Comparison of ENCODE assay signal across 14 cellular contexts in genomic region chr2:567865-568638, GRCh38.
DNase-seq lines count a peak whose midpoint lies in the region; ATAC-seq, FAIRE-seq and TF ChIP-seq lines count a peak whose summit lies in the region.
"Had no signal": no experiment of that assay in that cellular context is flagged by ENCODE, and none has a peak within 500 bp of the region (broad histone marks: within the 10 kb centered on the region; RNA-seq: fewer than 3 reads in every experiment).

No MANE protein-coding gene starts in this region.

- H3K4me3 ChIP-seq in AG09309 (ENCODE audit: control insufficient read depth, low read depth, low read length) = peak overlapping the region; percentile 31
- H3K4me3 ChIP-seq in Panc1 (ENCODE audit: low read depth in 2 of 2, low read length in 2 of 2) = peak overlapping the region in 1 of 2 experiments; percentile 17; a peak in 2 of 4 replicates
- peak overlapping the region; percentile 12 for H3K4me3 ChIP-seq in fibroblast of pulmonary artery (replicated peaks; ENCODE audit: low read depth, low read length)
- no peak overlapping the region for H3K4me3 ChIP-seq in pancreas
- H3K4me3 ChIP-seq: right lobe of liver had no signal

- H3K14ac ChIP-seq in H9 (ENCODE audit: insufficient read depth, low read length) = no peak overlapping the region

- peaks cover 3 to 6% of the 10 kb centered on the region in 2 experiments; a peak in 4 of 5 replicates for H3K9me3 Mint-ChIP-seq in H9

- H3K27me3 Mint-ChIP-seq in H9 (ENCODE audit: low read depth) = peaks cover 40% of the 10 kb centered on the region

- ATAC-seq in Panc1 (peak; percentile 72), pancreas (peak in 3 of 4 donors; percentile 44 to 60 (median 60))
- ATAC-seq: stimulated activated memory B cell treated with anti-CD40 and anti-IgM and Interleukin-4, amounts not matched to agents 10 μg/mL and 1 μg/mL and 100 μg/mL, for 72 hours had no signal

- TF ChIP-seq CTCF in AG09309 (IDR thresholded peaks at IDR 0.05; ENCODE audit: control insufficient read depth, insufficient read depth, low read depth, low read length, missing control alignments) (no peak), Panc1 (IDR thresholded peaks at IDR 0.05) (no peak), fibroblast of pulmonary artery (IDR thresholded peaks at IDR 0.05; ENCODE audit: low read length, missing control alignments) (no peak), pancreas (IDR thresholded peaks at IDR 0.05) (no peak), H9 (conservative IDR thresholded peaks at IDR 0.05) (no peak)

- H3K9me3 ChIP-seq in Panc1 (ENCODE audit: control insufficient read depth, insufficient read depth, low read depth, low read length) (no peaks in the 10 kb centered on the region), pancreas (no peaks in the 10 kb centered on the region), H9 (ENCODE audit: control insufficient read depth, low read depth, low read length) (no peaks in the 10 kb centered on the region)
- H3K9me3 ChIP-seq: right lobe of liver had no signal

- H3K23ac ChIP-seq in H9 (ENCODE audit: insufficient read length, low read depth, low read length) = no peak overlapping the region

- H2BK12ac ChIP-seq in H9 (ENCODE audit: insufficient read length, low read depth, low read length) = no peak overlapping the region

- no TSS peak for BruUV-seq in Panc1 (replicated peaks; lab: Mats Ljungman, UMichigan)

- H3K79me2 ChIP-seq in H9 (ENCODE audit: insufficient read depth, low read length) = no peaks in the 10 kb centered on the region

- no peak overlapping the region for H4K8ac ChIP-seq in H9 (replicated peaks; ENCODE audit: insufficient read length, low read depth, low read length)

- H3K27me3 ChIP-seq in Panc1 (ENCODE audit: control insufficient read depth, insufficient read depth, low read length) (peaks cover 2% of the 10 kb centered on the region; the same call in 1 of the 2 replicates), pancreas (no peaks in the 10 kb centered on the region), H9 (ENCODE audit: insufficient read depth, low read length) (peaks cover 3% of the 10 kb centered on the region; the same call in 1 of the 2 replicates)
- H3K27me3 ChIP-seq: right lobe of liver had no signal

- no peaks in the 10 kb centered on the region for H4K20me1 ChIP-seq in H9 (ENCODE audit: control insufficient read depth, insufficient read depth, insufficient read length)

- intact Hi-C loops in Panc1 (cut with micrococcal nuclease; ENCODE audit: unreplicated experiment) = no loop called here
- intact Hi-C loops in pancreas (cut with DNase I) = no loop called here

- H2BK20ac ChIP-seq in H9 (ENCODE audit: low read depth, low read length, poor library complexity, severe bottlenecking) = no peak overlapping the region

- no peak overlapping the region for H4K5ac ChIP-seq in H9 (ENCODE audit: insufficient read length, low read depth, low read length)

- DNase-seq in AG09309 (ENCODE audit: low read depth) = peak; percentile 50
- DNase-seq in Panc1 (ENCODE audit: low read depth, low spot score) = peak; percentile 41
- DNase-seq in fibroblast of pulmonary artery (ENCODE audit: low read depth) = peak; percentile 31
- DNase-seq in pancreas = no peak
- DNase-seq in DMS 273 (lab: John Stamatoyannopoulos, UW; ENCODE audit: unreplicated experiment) = no peak
- no peak for DNase-seq in NCI-H1092 treated with DMSO at 0.1 percent for 48 hours (lab: John Stamatoyannopoulos, UW)
- no peak for DNase-seq in H9
- no peak for DNase-seq in activated T-cell treated with anti-CD3 and anti-CD28 coated beads for 4 hours
- DNase-seq: CD4-positive, CD25-positive, alpha-beta regulatory T cell; immature natural killer cell; NCI-H2107; right lobe of liver had no signal

- no peak overlapping the region for H3K9ac ChIP-seq in H9 (ENCODE audit: extremely low read depth, insufficient read length, low read length)

- in situ Hi-C loops in Panc1 (cut with HindIII; ENCODE audit: low pct_unique_long_range_greater_than_20kb, low sequenced_read_pairs) = no loop called here

- no peaks in the 10 kb centered on the region for H3K4me1 Mint-ChIP-seq in H9
- H3K4me1 Mint-ChIP-seq: CD4-positive, CD25-positive, alpha-beta regulatory T cell; immature natural killer cell; stimulated activated memory B cell treated with anti-CD40 and anti-IgM and Interleukin-4, amounts not matched to agents 10 μg/mL and 1 μg/mL and 100 μg/mL, for 72 hours had no signal

- H3K27ac ChIP-seq in Panc1 (ENCODE audit: low read length) (no peak overlapping the region), pancreas (no peak overlapping the region), H9 (ENCODE audit: insufficient read length, low read depth, low read length) (no peak overlapping the region)
- H3K27ac ChIP-seq: HL-60, right lobe of liver had no signal

- H3K36me3 Mint-ChIP-seq in H9 (ENCODE audit: insufficient read depth in 1 of 3, low read depth in 3 of 3) = no peaks in the 10 kb centered on the region
- H3K36me3 Mint-ChIP-seq: CD4-positive, CD25-positive, alpha-beta regulatory T cell had no signal

- H3K23me2 ChIP-seq in H9 (ENCODE audit: insufficient read length, low read depth, low read length, poor library complexity, severe bottlenecking) = no peaks in the 10 kb centered on the region

- no peak overlapping the region for H2AK5ac ChIP-seq in H9 (ENCODE audit: insufficient read length, low read length)

- 62 to 74% methylated on average over 27 of the region's 27 CpGs for WGBS in pancreas, 2 donors
- no CpG with 5 or more reads among the region's 27 CpGs for WGBS in H9 (ENCODE audit: extremely low coverage, insufficient read length, low lambda C conversion rate)

- no peak overlapping the region for H2AFZ ChIP-seq in H9 (ENCODE audit: low read length)

- no peak overlapping the region for H3K27ac Mint-ChIP-seq in H9
- H3K27ac Mint-ChIP-seq: CD4-positive, CD25-positive, alpha-beta regulatory T cell; immature natural killer cell; stimulated activated memory B cell treated with anti-CD40 and anti-IgM and Interleukin-4, amounts not matched to agents 10 μg/mL and 1 μg/mL and 100 μg/mL, for 72 hours had no signal

- POLR2A ChIA-PET in Panc1 (lab: Charles Lee) = no interaction called here

- CTCF ChIA-PET in Panc1 (lab: Charles Lee) = interaction anchor here (0.6 kb wide), 1 partner anchor 108 kb away, joined by 4 read pairs; no protein-coding TSS in a partner anchor

- H3K79me1 ChIP-seq in H9 (ENCODE audit: insufficient read depth, low read depth, low read length, poor library complexity, severe bottlenecking) = no peaks in the 10 kb centered on the region

- H3K36me3 ChIP-seq in Panc1 (ENCODE audit: control insufficient read depth, insufficient read depth, low read length) = no peaks in the 10 kb centered on the region
- H3K36me3 ChIP-seq in pancreas = no peaks in the 10 kb centered on the region
- H3K36me3 ChIP-seq: right lobe of liver had no signal

- no peak overlapping the region for H3K56ac ChIP-seq in H9 (ENCODE audit: insufficient read length, low read depth, low read length)

- no peak overlapping the region for H3K4ac ChIP-seq in H9 (ENCODE audit: low read depth, low read length)

- no peak overlapping the region for H2BK5ac ChIP-seq in H9 (ENCODE audit: insufficient read length, low read length)

- no peak overlapping the region for H4K91ac ChIP-seq in H9 (ENCODE audit: insufficient read length, low read depth, low read length)

- H3T11ph ChIP-seq in H9 (ENCODE audit: low read length) = no peak overlapping the region

- H2BK15ac ChIP-seq in H9 (ENCODE audit: low read depth, low read length) = no peak overlapping the region

- no peak overlapping the region for H3K18ac ChIP-seq in H9 (ENCODE audit: insufficient read length, low read depth, low read length)

- H3K4me3 Mint-ChIP-seq in H9 = no peak overlapping the region
- H3K4me3 Mint-ChIP-seq: CD4-positive, CD25-positive, alpha-beta regulatory T cell; immature natural killer cell; stimulated activated memory B cell treated with anti-CD40 and anti-IgM and Interleukin-4, amounts not matched to agents 10 μg/mL and 1 μg/mL and 100 μg/mL, for 72 hours had no signal

- H3K4me1 ChIP-seq in Panc1 (ENCODE audit: control insufficient read depth, insufficient read depth, low read length) (0 out of 2 replicates have a peak, but pooled peaks cover 3% of the 10 kb centered on the region), pancreas (no peaks in the 10 kb centered on the region), H9 (ENCODE audit: insufficient read depth, low read length) (no peaks in the 10 kb centered on the region)
- H3K4me1 ChIP-seq: right lobe of liver had no signal

- no peak for FAIRE-seq in pancreas (lab: Jason Lieb, UNC)

- no peak overlapping the region for H3K4me2 ChIP-seq in H9 (ENCODE audit: insufficient read depth, insufficient read length, low read length)

- H2BK120ac ChIP-seq in H9 (ENCODE audit: low read depth, low read length, poor library complexity, severe bottlenecking) = no peak overlapping the region

Comparison
In these comparisons a context has a peak if more than half of its experiments do, and no peak if none do; other contexts are left out.
1. DNase-seq: peak in AG09309 (single experiment), Panc1 (single experiment) and fibroblast of pulmonary artery (single experiment); none in pancreas (0 of 6), DMS 273 (single experiment), NCI-H1092 treated with DMSO at 0.1 percent for 48 hours (single experiment), H9 (single experiment) and activated T-cell treated with anti-CD3 and anti-CD28 coated beads for 4 hours (single experiment).
2. H3K4me3 ChIP-seq: peak in AG09309 (single experiment) and fibroblast of pulmonary artery (single experiment); none in pancreas (0 of 4).